13 cellular contexts compared by ENCODE assay signal in the genomic region with DNA sequence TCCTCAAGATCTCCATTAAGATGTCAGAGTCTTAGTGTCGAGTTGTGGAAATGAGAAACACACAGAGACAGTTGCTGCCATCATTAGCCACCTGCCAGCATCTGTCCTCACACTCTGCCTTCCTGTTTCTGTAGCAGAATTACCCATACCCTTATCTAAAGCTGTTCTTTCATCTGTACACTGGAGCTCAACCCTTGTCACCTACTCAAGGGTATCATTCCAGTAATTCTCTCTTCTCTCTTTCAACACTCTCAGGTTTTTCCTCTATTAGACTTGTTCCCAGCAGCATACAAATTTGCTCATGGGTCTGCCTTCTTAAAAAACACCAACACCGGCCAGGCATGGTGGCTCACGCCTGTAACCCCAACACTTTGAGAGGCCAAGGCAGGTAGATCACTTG.
"Had no signal": no experiment of that assay in that cellular context is flagged by ENCODE, and none has a peak within 500 bp of the region (broad histone marks: within the 10 kb centered on the region; RNA-seq: fewer than 3 reads in every experiment).

No MANE protein-coding gene starts in this region.

- H3K9me3 ChIP-seq: thyroid gland, uterus had no signal

- H3K27ac ChIP-seq: brain microvascular endothelial cell, neural progenitor cell, parathyroid adenoma, thyroid gland, uterus had no signal

- H3K4me3 Mint-ChIP-seq: activated T-cell treated with anti-CD3 and anti-CD28 coated beads, Interleukin-2, amount 50 U/mL, for 24 hours; neural progenitor cell had no signal

- H3K27me3 ChIP-seq: brain microvascular endothelial cell, neural progenitor cell, thyroid gland, uterus had no signal

- H2AFZ ChIP-seq: neural progenitor cell, parathyroid adenoma had no signal

- H3K27ac Mint-ChIP-seq: activated T-cell treated with anti-CD3 and anti-CD28 coated beads, Interleukin-2, amount 50 U/mL, for 24 hours; neural progenitor cell had no signal

- H3K36me3 ChIP-seq: brain microvascular endothelial cell, neural progenitor cell, thyroid gland, uterus had no signal

- H3K36me3 Mint-ChIP-seq: activated naive CD4-positive, alpha-beta T cell treated with anti-CD3 and anti-CD28 coated beads, Interleukin-2, amount 50 U/mL, for 72 hours; neural progenitor cell had no signal

- H3K4me2 ChIP-seq: neural progenitor cell had no signal

- H3K9ac ChIP-seq: neural progenitor cell, parathyroid adenoma had no signal

- H3K4me1 ChIP-seq: neural progenitor cell, parathyroid adenoma, thyroid gland, uterus had no signal

- H3K79me2 ChIP-seq: parathyroid adenoma had no signal

- DNase-seq: activated CD4-positive, alpha-beta T cell treated with anti-CD3 and anti-CD28 coated beads, Interleukin-2, amount 50 U/mL, for 4 hours; activated effector memory CD4-positive, alpha-beta T cell treated with anti-CD3 and anti-CD28 coated beads, Interleukin-2, amount 50 U/mL, for 16 hours; activated T-cell treated with anti-CD3 and anti-CD28 coated beads, Interleukin-2, amount 50 U/mL, for 24 hours; amygdala; cerebellar nuclear complex; hypothalamus; retina; thyroid gland; uterus had no signal

- H3K9me3 Mint-ChIP-seq: activated naive CD4-positive, alpha-beta T cell treated with anti-CD3 and anti-CD28 coated beads, Interleukin-2, amount 50 U/mL, for 72 hours; activated T-cell treated with anti-CD3 and anti-CD28 coated beads, Interleukin-2, amount 50 U/mL, for 24 hours; neural progenitor cell had no signal

- H3K4me3 ChIP-seq: neural progenitor cell, thyroid gland, uterus had no signal
